ENCODE assay signal across 21 cellular contexts in the genomic region with DNA sequence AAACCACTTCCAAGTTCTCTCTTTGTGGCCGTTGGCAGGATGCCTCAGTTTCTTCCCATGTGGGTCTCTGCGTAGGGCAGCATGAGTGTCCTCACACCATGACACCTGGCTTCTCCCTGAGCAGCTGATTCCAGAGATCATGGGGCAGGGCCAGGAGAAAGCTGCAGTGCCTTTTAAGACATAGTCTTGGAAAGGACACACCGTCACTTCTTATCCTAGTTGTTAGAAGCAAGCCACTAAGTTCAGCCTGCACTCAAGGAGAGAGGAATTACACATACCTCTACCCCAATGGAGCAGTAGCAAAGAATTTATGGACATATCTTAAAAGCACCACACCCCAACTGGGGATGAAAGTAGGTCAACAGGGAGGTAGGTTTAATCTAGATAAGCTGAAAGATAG. TPM values are rescaled to one million over a fixed set of nuclear protein-coding genes. Genes with fewer than 3 reads are reported as not detected.
A peak's percentile ranks its signal among the peaks of the same experiment; 100 is the strongest.
DNase-seq lines count a peak whose midpoint lies in the region; ATAC-seq and TF ChIP-seq lines count a peak whose summit lies in the region.
"Had no signal": no experiment of that assay in that cellular context is flagged by ENCODE, and none has a peak within 500 bp of the region (broad histone marks: within the 10 kb centered on the region; RNA-seq: fewer than 3 reads in every experiment).

No MANE protein-coding gene starts in this region.

- no peaks in the 10 kb centered on the region for H3K4me1 ChIP-seq in endodermal cell (ENCODE audit: control insufficient read depth, insufficient read depth, low read length)

- no peak overlapping the region for H3K4me3 Mint-ChIP-seq in endodermal cell
- no peak overlapping the region for H3K4me3 Mint-ChIP-seq in neural crest cell
- no peak overlapping the region for H3K4me3 Mint-ChIP-seq in type B pancreatic cell
- H3K4me3 Mint-ChIP-seq: CD8-positive, alpha-beta memory T cell had no signal

- H3K36me3 Mint-ChIP-seq in endodermal cell (ENCODE audit: low read depth) = peaks cover 58% of the 10 kb centered on the region
- H3K36me3 Mint-ChIP-seq in neural crest cell (ENCODE audit: low read depth) = peaks cover 19% of the 10 kb centered on the region
- H3K36me3 Mint-ChIP-seq in type B pancreatic cell = peaks cover 36% of the 10 kb centered on the region

- peak; percentile 13 for DNase-seq in activated effector memory CD4-positive, alpha-beta T cell treated with anti-CD3 and anti-CD28 coated beads, Interleukin-2, amount 50 U/mL, for 16 hours
- DNase-seq in activated effector memory CD4-positive, alpha-beta T cell treated with Interleukin-2 at 50 U/mL for 16 hours = no peak
- no peak for DNase-seq in endodermal cell
- no peak for DNase-seq in neural crest cell (ENCODE audit: low read depth, low spot score)
- DNase-seq in type B pancreatic cell (ENCODE audit: extremely low spot score, unreplicated experiment) = peak; percentile 25
- no peak for DNase-seq in HK-2 (ENCODE audit: unreplicated experiment)
- DNase-seq: ACHN; CD8-positive, alpha-beta memory T cell; Karpas-422; NCI-H1694 treated with DMSO at 0.1 percent for 48 hours; NCI-H446; NCI-H526 had no signal

- no peaks in the 10 kb centered on the region for H3K27me3 Mint-ChIP-seq in endodermal cell (ENCODE audit: insufficient read depth)
- H3K27me3 Mint-ChIP-seq in neural crest cell (ENCODE audit: low read depth) = no peaks in the 10 kb centered on the region
- no peaks in the 10 kb centered on the region for H3K27me3 Mint-ChIP-seq in type B pancreatic cell
- H3K27me3 Mint-ChIP-seq: CD8-positive, alpha-beta memory T cell had no signal

- ATAC-seq in GM21526 (IDR thresholded peaks at IDR 0.05; ENCODE audit: low FRiP score, unreplicated experiment) (no peak), HG03521 (IDR thresholded peaks at IDR 0.05; ENCODE audit: unreplicated experiment) (no peak)

- no peaks in the 10 kb centered on the region for H3K9me3 Mint-ChIP-seq in endodermal cell
- no peaks in the 10 kb centered on the region for H3K9me3 Mint-ChIP-seq in neural crest cell
- H3K9me3 Mint-ChIP-seq in type B pancreatic cell = no peaks in the 10 kb centered on the region
- H3K9me3 Mint-ChIP-seq: CD8-positive, alpha-beta memory T cell had no signal

- WGBS in endodermal cell (ENCODE audit: insufficient coverage in 1 of 2, insufficient read length in 1 of 2), 2 experiments = 93% methylated on average over 2 to 3 of the region's 3 CpGs

- H3K27me3 ChIP-seq in endodermal cell (ENCODE audit: control insufficient read depth, insufficient read depth, low read length, poor library complexity, severe bottlenecking) = no peaks in the 10 kb centered on the region
- H3K27me3 ChIP-seq: BLaER1, Peyer's patch had no signal

- H3K4me1 Mint-ChIP-seq in endodermal cell (no peaks in the 10 kb centered on the region), neural crest cell (peaks cover 21% of the 10 kb centered on the region), type B pancreatic cell (ENCODE audit: unreplicated experiment) (no peaks in the 10 kb centered on the region)

- H3K27ac Mint-ChIP-seq in endodermal cell (peak overlapping the region; percentile 14), neural crest cell (ENCODE audit: unreplicated experiment) (peak overlapping the region; percentile 23), type B pancreatic cell (no peak overlapping the region)

- no peak overlapping the region for H3K9ac ChIP-seq in endodermal cell (ENCODE audit: extremely low read depth, low read length, poor library complexity, severe bottlenecking)
- H3K9ac ChIP-seq: BLaER1 had no signal

- H3K36me3 ChIP-seq in endodermal cell (ENCODE audit: control insufficient read depth, insufficient read depth, low read length) = peaks cover 89% of the 10 kb centered on the region

- H3K27ac ChIP-seq in endodermal cell (ENCODE audit: low read depth, low read length) = no peak overlapping the region
- H3K27ac ChIP-seq: 22Rv1, BLaER1, Peyer's patch had no signal

- H3K4me3 ChIP-seq in endodermal cell (ENCODE audit: low read length) = no peak overlapping the region
- H3K4me3 ChIP-seq: BLaER1, Peyer's patch had no signal

- H3K9me3 ChIP-seq in endodermal cell (ENCODE audit: control insufficient read depth, low read length) = no peaks in the 10 kb centered on the region
- H3K9me3 ChIP-seq: BLaER1, Peyer's patch had no signal

- TF ChIP-seq CTCF in endodermal cell (conservative IDR thresholded peaks at IDR 0.05) (no peak), neural crest cell (conservative IDR thresholded peaks at IDR 0.05) (no peak), type B pancreatic cell (conservative IDR thresholded peaks at IDR 0.05) (no peak)

RNA-seq across cellular contexts. Expression of gene NODAL, which starts 16.4 kb away (rescaled TPM):
- 10 to 100 TPM; 18.2 to 71.0 TPM for total RNA-seq in endodermal cell
- 36.1 TPM for polyA plus RNA-seq in endodermal cell (2013, experiment 1 of 2)
- polyA plus RNA-seq in endodermal cell (2013, experiment 2 of 2) = 39.2 TPM
- not detected in 2 replicates for total RNA-seq in neural crest cell
- not detected in 2 replicates for total RNA-seq in type B pancreatic cell (ENCODE audit: low replicate concordance)
- total RNA-seq: CD8-positive, alpha-beta memory T cell; Daoy; H4; M059J; OCI-LY7; Peyer's patch had no signal

RNA-seq across cellular contexts. Expression of gene EIF4EBP2, which starts 21.2 kb away (rescaled TPM):
- total RNA-seq in endodermal cell (100 to 1,000 TPM; 103 to 119 TPM), neural crest cell (155 and 163 TPM in 2 replicates), type B pancreatic cell (ENCODE audit: low replicate concordance) (80.4 and 100 TPM in 2 replicates)
- polyA plus RNA-seq in endodermal cell (2013, experiment 1 of 2) = 85.9 TPM
- 81.0 TPM for polyA plus RNA-seq in endodermal cell (2013, experiment 2 of 2)

RNA-seq across cellular contexts. Expression of gene LRRC20, which starts 42.7 kb away (rescaled TPM):
- total RNA-seq in endodermal cell (10 to 100 TPM; 12.9 to 23.0 TPM), neural crest cell (24.9 and 25.8 TPM in 2 replicates), type B pancreatic cell (ENCODE audit: low replicate concordance) (6.1 and 17.6 TPM in 2 replicates)
- 29.4 TPM for polyA plus RNA-seq in endodermal cell (2013, experiment 1 of 2)
- 29.1 TPM for polyA plus RNA-seq in endodermal cell (2013, experiment 2 of 2)

RNA-seq across cellular contexts. Expression of gene PALD1, which starts 53.5 kb away (rescaled TPM):
- 10 to 100 TPM; 17.3 to 19.7 TPM for total RNA-seq in endodermal cell
- polyA plus RNA-seq in endodermal cell (2013, experiment 1 of 2) = 12.0 TPM
- 11.6 TPM for polyA plus RNA-seq in endodermal cell (2013, experiment 2 of 2)
- total RNA-seq in neural crest cell = 14.1 and 14.3 TPM in 2 replicates
- total RNA-seq in type B pancreatic cell (ENCODE audit: low replicate concordance) = 0.43 and 9.6 TPM in 2 replicates
- polyA plus RNA-seq: CD8-positive, alpha-beta memory T cell had no signal

Comparison
In these comparisons a context has a peak if more than half of its experiments do, and no peak if none do; other contexts are left out.
1. DNase-seq: peak in activated effector memory CD4-positive, alpha-beta T cell treated with anti-CD3 and anti-CD28 coated beads, Interleukin-2, amount 50 U/mL, for 16 hours (single experiment) and type B pancreatic cell (single experiment); none in activated effector memory CD4-positive, alpha-beta T cell treated with Interleukin-2 at 50 U/mL for 16 hours (single experiment), endodermal cell (single experiment), neural crest cell (single experiment) and HK-2 (single experiment).
2. RNA of gene NODAL, which starts 16.4 kb away (total RNA-seq): 18.2 to 71.0 TPM in endodermal cell; not detected in neural crest cell and not detected in type B pancreatic cell; every median in the first group is over 10 times any median in the second.